ENCODE assay signal across 8 cellular contexts in the genomic region with DNA sequence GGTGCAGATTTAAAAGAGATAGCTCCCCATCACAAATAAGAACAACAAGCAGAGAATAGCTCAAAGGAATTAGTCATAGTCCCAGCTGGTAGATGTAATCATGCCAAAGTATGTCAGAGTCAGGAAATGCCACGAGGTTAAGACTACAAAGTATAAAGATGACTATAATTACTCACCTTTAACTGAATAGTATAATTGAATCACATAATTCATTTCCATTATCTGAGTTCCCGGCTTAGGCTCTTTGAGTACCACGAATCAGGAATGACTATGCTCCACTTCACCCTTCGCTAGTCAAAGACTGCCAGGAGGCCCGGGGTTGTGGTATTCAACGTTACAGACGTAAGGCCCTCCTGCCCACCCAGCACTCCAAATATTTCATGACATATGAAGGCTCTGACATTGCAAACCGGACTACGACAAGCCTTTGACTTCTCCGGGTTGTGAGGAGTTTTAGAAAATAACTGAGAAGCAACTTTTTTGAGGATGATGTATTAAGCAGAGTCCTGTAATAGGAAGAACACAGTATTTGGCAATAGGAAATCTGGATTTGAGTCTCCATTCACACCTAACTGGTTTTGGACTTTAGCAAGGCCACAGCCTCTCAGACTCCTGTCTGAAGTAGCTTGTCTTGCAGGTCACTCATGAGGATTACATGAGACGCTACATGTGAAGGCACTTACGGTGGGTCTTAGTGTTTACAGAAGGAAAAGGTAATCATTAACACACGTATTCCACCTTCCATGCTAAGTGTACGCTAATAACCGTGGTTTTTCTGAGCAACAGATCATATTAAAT.
DNase-seq lines count a peak whose midpoint lies in the region; ATAC-seq and TF ChIP-seq lines count a peak whose summit lies in the region.

No MANE protein-coding gene starts in this region.

- H3K27me3 Mint-ChIP-seq in activated naive CD4-positive, alpha-beta T cell treated with anti-CD3 and anti-CD28 coated beads, Interleukin-2, amount 50 U/mL, for 24 hours: no peaks in the 10 kb centered on the region

- H3K4me1 Mint-ChIP-seq in activated naive CD4-positive, alpha-beta T cell treated with anti-CD3 and anti-CD28 coated beads, Interleukin-2, amount 50 U/mL, for 24 hours: peaks cover 35% of the 10 kb centered on the region

- peak overlapping the region; percentile 83 for H3K27ac Mint-ChIP-seq in activated naive CD4-positive, alpha-beta T cell treated with anti-CD3 and anti-CD28 coated beads, Interleukin-2, amount 50 U/mL, for 24 hours

- H3K27me3 ChIP-seq in heart right ventricle (no peaks in the 10 kb centered on the region), aorta (ENCODE audit: control insufficient read depth in 1 of 2, insufficient read depth in 2 of 2, low read length in 1 of 2) (no peaks in the 10 kb centered on the region)

- TF ChIP-seq CTCF in heart right ventricle (IDR thresholded peaks at IDR 0.05): no peak

- intact Hi-C loops in heart right ventricle (cut with DNase I): loop anchor here in 1 of 10 donors (10.0 kb wide), 1 partner anchor 59 kb away; no protein-coding TSS in a partner anchor
- intact Hi-C loops in Right ventricle myocardium superior (cut with DNase I): no loop called here
- intact Hi-C loops in aorta (cut with DNase I): no loop called here

- DNase-seq in heart right ventricle (no peak), Right ventricle myocardium superior (no peak), kidney glomerular epithelial cell (lab: John Stamatoyannopoulos, UW) (peak; percentile 98), aorta (no peak), NCI-H345 (lab: John Stamatoyannopoulos, UW) (no peak), C1 segment of cervical spinal cord (lab: John Stamatoyannopoulos, UW) (no peak)

- 74 to 80% methylated on average over 15 of the region's 15 CpGs for WGBS in heart right ventricle, 2 donors
- 72 to 77% methylated on average over 15 of the region's 15 CpGs for WGBS in aorta, 2 donors

- no peaks in the 10 kb centered on the region for H3K36me3 Mint-ChIP-seq in activated naive CD4-positive, alpha-beta T cell treated with anti-CD3 and anti-CD28 coated beads, Interleukin-2, amount 50 U/mL, for 24 hours

- H3K4me1 ChIP-seq in heart right ventricle (peaks cover 0 to 26% (median 16%) of the 10 kb centered on the region in 9 donors), aorta (ENCODE audit: control insufficient read depth in 1 of 2, insufficient read depth in 2 of 2, low read length in 2 of 2) (no peaks in the 10 kb centered on the region)

- ATAC-seq in heart right ventricle: peak; percentile 20 to 85 (median 54)
- ATAC-seq in Right ventricle myocardium superior (ENCODE audit: poor library complexity): no peak
- ATAC-seq in aorta (ENCODE audit: low FRiP score): peak; percentile 43
- ATAC-seq in GM21367 (IDR thresholded peaks at IDR 0.05; ENCODE audit: unreplicated experiment): no peak

- H3K27ac ChIP-seq in heart right ventricle: peak overlapping the region in 9 of 10 donors; percentile 54 to 87 (median 74)
- H3K27ac ChIP-seq in aorta (ENCODE audit: low read depth in 1 of 2, low read length in 2 of 2): no peak overlapping the region

- no peak overlapping the region for H3K4me3 ChIP-seq in heart right ventricle
- H3K4me3 ChIP-seq in aorta (ENCODE audit: low read length in 2 of 2): no peak overlapping the region

- H3K9me3 Mint-ChIP-seq in activated naive CD4-positive, alpha-beta T cell treated with anti-CD3 and anti-CD28 coated beads, Interleukin-2, amount 50 U/mL, for 24 hours: no peaks in the 10 kb centered on the region

- H3K4me3 Mint-ChIP-seq in activated naive CD4-positive, alpha-beta T cell treated with anti-CD3 and anti-CD28 coated beads, Interleukin-2, amount 50 U/mL, for 24 hours: peak overlapping the region; percentile 36

- H3K36me3 ChIP-seq in heart right ventricle: no peaks in the 10 kb centered on the region
- H3K36me3 ChIP-seq in aorta (ENCODE audit: control insufficient read depth in 1 of 2, insufficient read depth in 2 of 2, low read length in 1 of 2): no peaks in the 10 kb centered on the region

- peaks cover 0 to 1% (median 0%) of the 10 kb centered on the region in 11 donors for H3K9me3 ChIP-seq in heart right ventricle
- no peaks in the 10 kb centered on the region for H3K9me3 ChIP-seq in aorta (ENCODE audit: control insufficient read depth, low read length)

Comparison
In these comparisons a context has a peak if more than half of its experiments do, and no peak if none do; other contexts are left out.
1. ATAC-seq: peak in heart right ventricle (8 of 8) and aorta (single experiment); none in Right ventricle myocardium superior (single experiment) and GM21367 (single experiment).
2. H3K27ac ChIP-seq: peak in heart right ventricle (9 of 10); none in aorta (0 of 2).